ENCODE assay signal across 8 cellular contexts in genomic region chr14:68210729-68211299, GRCh38.
A peak's percentile ranks its signal among the peaks of the same experiment; 100 is the strongest.
DNase-seq lines count a peak whose midpoint lies in the region; ATAC-seq, FAIRE-seq and TF ChIP-seq lines count a peak whose summit lies in the region.

No MANE protein-coding gene starts in this region.

- SMC1A ChIA-PET in GM12878 (lab: Charles Lee; ENCODE audit: uncharacterized antibody, unreplicated experiment): interaction anchor here (0.7 to 4.0 kb wide), 36 partner anchors 10 to 612 kb away, joined by 3 to 23 read pairs (median 3); no protein-coding TSS in a partner anchor

- FAIRE-seq in GM12878 (lab: Jason Lieb, UNC): peak; percentile 94

- peak; percentile 88 for ATAC-seq in HG03025 (IDR thresholded peaks at IDR 0.05; ENCODE audit: low FRiP score, unreplicated experiment)
- ATAC-seq in GM12878: peak; percentile 93
- ATAC-seq in left colon: peak; percentile 76

- no peaks in the 10 kb centered on the region for H3K36me3 ChIP-seq in GM12878 (ENCODE audit: control insufficient read depth in 2 of 2, insufficient read depth in 2 of 2, low read length in 1 of 2)

- peak overlapping the region; percentile 22; the same call in 1 of the 2 replicates for H3K4me3 ChIP-seq in GM12878

- in situ Hi-C loops in GM12878 (cut with MboI): no loop called here

- no peaks in the 10 kb centered on the region for H3K27me3 ChIP-seq in GM12878 (replicated peaks in 1 of 2; ENCODE audit: control insufficient read depth in 2 of 2, insufficient read depth in 2 of 2, low read length in 1 of 2)

- RAD21 ChIA-PET in GM12878 (lab: Charles Lee; ENCODE audit: unreplicated experiment): interaction anchor here (0.8 to 2.4 kb wide), 17 partner anchors 18 to 610 kb away, joined by 3 to 16 read pairs (median 4); no protein-coding TSS in a partner anchor

- H3K79me2 ChIP-seq in GM12878 (ENCODE audit: control insufficient read depth, insufficient read depth, low read length): no peaks in the 10 kb centered on the region; the same call in 1 of the 2 replicates

- DNase-seq in activated effector memory CD4-positive, alpha-beta T cell treated with anti-CD3 and anti-CD28 coated beads, Interleukin-2, amount 50 U/mL, for 16 hours: peak; percentile 72
- DNase-seq in activated effector memory CD4-positive, alpha-beta T cell treated with Interleukin-2 at 50 U/mL for 16 hours: no peak
- DNase-seq in RPMI8226 (peak; percentile 65), GM12878 (ENCODE audit: low read depth, low spot score) (peak; percentile 100), left colon (no peak), SHP77 treated with DMSO at 0.1 percent for 48 hours (lab: John Stamatoyannopoulos, UW) (no peak)
- peak; percentile 53 for DNase-seq in stimulated activated CD8-positive, alpha-beta memory T cell treated with anti-CD3 and anti-CD28 coated beads, Interleukin-4, amount 100 ng/mL, for 48 hours

- H2AFZ ChIP-seq in GM12878 (ENCODE audit: control insufficient read depth, low read depth, low read length): peak overlapping the region; percentile 75

- 0 out of 2 replicates have a peak overlapping the region, but pooled peaks have one; percentile 2 for H3K9ac ChIP-seq in GM12878 (ENCODE audit: control insufficient read depth, insufficient read depth, low read length)

- no peak for TF ChIP-seq CTCF in GM12878 (IDR thresholded peaks at IDR 0.05 in 2 of 3, conservative IDR thresholded peaks at IDR 0.05 in 1 of 3; ENCODE audit: control insufficient read depth in 2 of 3, extremely low read depth in 1 of 3, insufficient read depth in 1 of 3, low read depth in 3 of 3, low read length in 3 of 3)

- WGBS in GM12878 (ENCODE audit: insufficient coverage, insufficient replicate concordance, low lambda C conversion rate, missing lambda C conversion rate): 1% methylated on average over 5 of the region's 5 CpGs

- H3K4me2 ChIP-seq in GM12878 (ENCODE audit: control insufficient read depth, insufficient read depth): peak overlapping the region; percentile 65

- POLR2A ChIA-PET in GM12878 (lab: Charles Lee): interaction anchor here (0.7 to 1.3 kb wide), 6 partner anchors 22 to 265 kb away, joined by 3 to 7 read pairs (median 3); no protein-coding TSS in a partner anchor

- peak; percentile 68 to 81 for TF ChIP-seq EP300 in GM12878 (IDR thresholded peaks at IDR 0.05; ENCODE audit: borderline replicate concordance in 1 of 2, control insufficient read depth in 1 of 2, low read depth in 2 of 2, low read length in 2 of 2)

- H3K27ac ChIP-seq in GM12878 (ENCODE audit: control insufficient read depth, insufficient read depth): peak overlapping the region; percentile 86

- H4K20me1 ChIP-seq in GM12878 (ENCODE audit: control insufficient read depth, insufficient read depth): no peaks in the 10 kb centered on the region

- intact Hi-C loops in GM12878 (cut with micrococcal nuclease; ENCODE audit: unreplicated experiment) (loop anchor here (1.0 to 10.0 kb wide), 7 partner anchors 21 to 189 kb away; no protein-coding TSS in a partner anchor), left colon (cut with DNase I, micrococcal nuclease) (no loop called here)

- peaks cover 58% of the 10 kb centered on the region for H3K4me1 ChIP-seq in GM12878 (ENCODE audit: control insufficient read depth, insufficient read depth, low read length)

- no peak for TF ChIP-seq POLR2A in GM12878 (IDR thresholded peaks at IDR 0.05; ENCODE audit: low read depth, low read length)

- CTCF ChIA-PET in GM12878 (lab: Yijun Ruan, JAX): interaction anchor here (0.7 to 1.5 kb wide), 4 partner anchors 27 to 328 kb away, joined by 3 to 4 read pairs (median 4); no protein-coding TSS in a partner anchor

- no peaks in the 10 kb centered on the region; the same call in 1 of the 3 replicates for H3K9me3 ChIP-seq in GM12878 (replicated peaks; ENCODE audit: control insufficient read depth, insufficient read depth, low read length)

- TF ChIP-seq RAD21 in GM12878 (IDR thresholded peaks at IDR 0.05; ENCODE audit: insufficient read depth, low read depth, low read length): 0 out of 2 replicates have a peak, but pooled peaks have one; percentile 17

- no TSS peak for BruUV-seq in GM12878 (replicated peaks; lab: Mats Ljungman, UMichigan)

TF ChIP-seq in GM12878, 131 proteins besides CTCF, POLR2A, EP300 and RAD21 (continues in another document):
- peak; percentile 30; the same call in 1 of the 2 replicates for TF ChIP-seq PAX5 (IDR thresholded peaks at IDR 0.05; ENCODE audit: borderline replicate concordance, low read depth, low read length)
- TF ChIP-seq TCF12 (IDR thresholded peaks at IDR 0.05; ENCODE audit: low read depth, low read length): peak; percentile 90
- TF ChIP-seq ZNF24 (IDR thresholded peaks at IDR 0.05): peak; percentile 72
- no peak for TF ChIP-seq HDAC2 (IDR thresholded peaks at IDR 0.05)
- TF ChIP-seq DPF2 (IDR thresholded peaks at IDR 0.05): peak; percentile 74
- TF ChIP-seq, protein P1, sequence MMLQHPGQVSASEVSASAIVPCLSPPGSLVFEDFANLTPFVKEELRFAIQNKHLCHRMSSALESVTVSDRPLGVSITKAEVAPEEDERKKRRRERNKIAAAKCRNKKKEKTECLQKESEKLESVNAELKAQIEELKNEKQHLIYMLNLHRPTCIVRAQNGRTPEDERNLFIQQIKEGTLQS (IDR thresholded peaks at IDR 0.05; ENCODE audit: borderline replicate concordance, extremely low read depth, low read depth, low read length): no peak
- no peak for TF ChIP-seq HCFC1 (IDR thresholded peaks at IDR 0.05; ENCODE audit: low read length)
- TF ChIP-seq, protein P2, sequence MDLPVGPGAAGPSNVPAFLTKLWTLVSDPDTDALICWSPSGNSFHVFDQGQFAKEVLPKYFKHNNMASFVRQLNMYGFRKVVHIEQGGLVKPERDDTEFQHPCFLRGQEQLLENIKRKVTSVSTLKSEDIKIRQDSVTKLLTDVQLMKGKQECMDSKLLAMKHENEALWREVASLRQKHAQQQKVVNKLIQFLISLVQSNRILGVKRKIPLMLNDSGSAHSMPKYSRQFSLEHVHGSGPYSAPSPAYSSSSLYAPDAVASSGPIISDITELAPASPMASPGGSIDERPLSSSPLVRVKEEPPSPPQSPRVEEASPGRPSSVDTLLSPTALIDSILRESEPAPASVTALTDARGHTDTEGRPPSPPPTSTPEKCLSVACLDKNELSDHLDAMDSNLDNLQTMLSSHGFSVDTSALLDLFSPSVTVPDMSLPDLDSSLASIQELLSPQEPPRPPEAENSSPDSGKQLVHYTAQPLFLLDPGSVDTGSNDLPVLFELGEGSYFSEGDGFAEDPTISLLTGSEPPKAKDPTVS (IDR thresholded peaks at IDR 0.05; ENCODE audit: low read depth, low read length): no peak
- TF ChIP-seq NFYA (IDR thresholded peaks at IDR 0.05; ENCODE audit: borderline replicate concordance, low read depth, low read length): no peak
- TF ChIP-seq SREBF2 (IDR thresholded peaks at IDR 0.05; ENCODE audit: low read length): no peak
- TF ChIP-seq EGR1 (IDR thresholded peaks at IDR 0.05; ENCODE audit: borderline replicate concordance in 1 of 2, low read depth in 2 of 2, low read length in 2 of 2): no peak
- TF ChIP-seq SUPT20H (IDR thresholded peaks at IDR 0.05; ENCODE audit: borderline replicate concordance, control insufficient read depth, low read depth, low read length): no peak
- TF ChIP-seq LARP7 (IDR thresholded peaks at IDR 0.05): no peak
- TF ChIP-seq MXI1 (IDR thresholded peaks at IDR 0.05; ENCODE audit: low read depth, low read length): peak; percentile 96
- TF ChIP-seq, protein P3, sequence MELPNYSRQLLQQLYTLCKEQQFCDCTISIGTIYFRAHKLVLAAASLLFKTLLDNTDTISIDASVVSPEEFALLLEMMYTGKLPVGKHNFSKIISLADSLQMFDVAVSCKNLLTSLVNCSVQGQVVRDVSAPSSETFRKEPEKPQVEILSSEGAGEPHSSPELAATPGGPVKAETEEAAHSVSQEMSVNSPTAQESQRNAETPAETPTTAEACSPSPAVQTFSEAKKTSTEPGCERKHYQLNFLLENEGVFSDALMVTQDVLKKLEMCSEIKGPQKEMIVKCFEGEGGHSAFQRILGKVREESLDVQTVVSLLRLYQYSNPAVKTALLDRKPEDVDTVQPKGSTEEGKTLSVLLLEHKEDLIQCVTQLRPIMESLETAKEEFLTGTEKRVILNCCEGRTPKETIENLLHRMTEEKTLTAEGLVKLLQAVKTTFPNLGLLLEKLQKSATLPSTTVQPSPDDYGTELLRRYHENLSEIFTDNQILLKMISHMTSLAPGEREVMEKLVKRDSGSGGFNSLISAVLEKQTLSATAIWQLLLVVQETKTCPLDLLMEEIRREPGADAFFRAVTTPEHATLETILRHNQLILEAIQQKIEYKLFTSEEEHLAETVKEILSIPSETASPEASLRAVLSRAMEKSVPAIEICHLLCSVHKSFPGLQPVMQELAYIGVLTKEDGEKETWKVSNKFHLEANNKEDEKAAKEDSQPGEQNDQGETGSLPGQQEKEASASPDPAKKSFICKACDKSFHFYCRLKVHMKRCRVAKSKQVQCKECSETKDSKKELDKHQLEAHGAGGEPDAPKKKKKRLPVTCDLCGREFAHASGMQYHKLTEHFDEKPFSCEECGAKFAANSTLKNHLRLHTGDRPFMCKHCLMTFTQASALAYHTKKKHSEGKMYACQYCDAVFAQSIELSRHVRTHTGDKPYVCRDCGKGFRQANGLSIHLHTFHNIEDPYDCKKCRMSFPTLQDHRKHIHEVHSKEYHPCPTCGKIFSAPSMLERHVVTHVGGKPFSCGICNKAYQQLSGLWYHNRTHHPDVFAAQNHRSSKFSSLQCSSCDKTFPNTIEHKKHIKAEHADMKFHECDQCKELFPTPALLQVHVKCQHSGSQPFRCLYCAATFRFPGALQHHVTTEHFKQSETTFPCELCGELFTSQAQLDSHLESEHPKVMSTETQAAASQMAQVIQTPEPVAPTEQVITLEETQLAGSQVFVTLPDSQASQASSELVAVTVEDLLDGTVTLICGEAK (IDR thresholded peaks at IDR 0.05; ENCODE audit: borderline replicate concordance): no peak; the same call in 1 of the 2 replicates
- TF ChIP-seq ZNF384 (IDR thresholded peaks at IDR 0.05; ENCODE audit: borderline replicate concordance, low read depth, low read length): no peak
- TF ChIP-seq STAT1 (conservative IDR thresholded peaks at IDR 0.05): no peak
- TF ChIP-seq CBFB (IDR thresholded peaks at IDR 0.05; ENCODE audit: low read depth): peak; percentile 83
- TF ChIP-seq BRCA1 (IDR thresholded peaks at IDR 0.05; ENCODE audit: low read depth, low read length): no peak
- TF ChIP-seq MTA2 (IDR thresholded peaks at IDR 0.05; ENCODE audit: low read depth): peak; percentile 87
- peak; percentile 71 for TF ChIP-seq BCL11A (IDR thresholded peaks at IDR 0.05; ENCODE audit: low read depth, low read length)
- no peak for TF ChIP-seq ZZZ3 (IDR thresholded peaks at IDR 0.05; ENCODE audit: control insufficient read depth, insufficient read length, low read depth)
- TF ChIP-seq CREM (IDR thresholded peaks at IDR 0.05; ENCODE audit: low read depth): peak; percentile 69

Comparison
In these comparisons a context has a peak if more than half of its experiments do, and no peak if none do; other contexts are left out.
1. DNase-seq: peak in activated effector memory CD4-positive, alpha-beta T cell treated with anti-CD3 and anti-CD28 coated beads, Interleukin-2, amount 50 U/mL, for 16 hours (single experiment), RPMI8226 (single experiment), GM12878 (single experiment) and stimulated activated CD8-positive, alpha-beta memory T cell treated with anti-CD3 and anti-CD28 coated beads, Interleukin-4, amount 100 ng/mL, for 48 hours (single experiment); none in activated effector memory CD4-positive, alpha-beta T cell treated with Interleukin-2 at 50 U/mL for 16 hours (single experiment), left colon (0 of 2) and SHP77 treated with DMSO at 0.1 percent for 48 hours (single experiment).
2. Peak in every context shown above with its lines, with median percentiles within 50 percentile points of each other: ATAC-seq.